In genomic region chr16:87002717-87003413, GRCh38 we compare ENCODE assay signal across 17 cellular contexts.
DNase-seq lines count a peak whose midpoint lies in the region; ATAC-seq and TF ChIP-seq lines count a peak whose summit lies in the region.
"Had no signal": no experiment of that assay in that cellular context is flagged by ENCODE, and none has a peak within 500 bp of the region (broad histone marks: within the 10 kb centered on the region; RNA-seq: fewer than 3 reads in every experiment).

No MANE protein-coding gene starts in this region.

- TF ChIP-seq CTCF in heart right ventricle (IDR thresholded peaks at IDR 0.05) (no peak), left ventricle myocardium inferior (IDR thresholded peaks at IDR 0.05; ENCODE audit: borderline replicate concordance) (no peak), astrocyte of the spinal cord (IDR thresholded peaks at IDR 0.05; ENCODE audit: low read depth, low read length) (no peak)

- H3K4me1 ChIP-seq in heart right ventricle (no peaks in the 10 kb centered on the region), left ventricle myocardium inferior (no peaks in the 10 kb centered on the region)
- H3K4me1 ChIP-seq: body of pancreas had no signal

- in situ Hi-C loops in astrocyte of the spinal cord (cut with HindIII; ENCODE audit: low sequenced_read_pairs): no loop called here

- ATAC-seq in heart right ventricle (peak in 6 of 8 donors; percentile 34 to 72 (median 62)), HG03432 (IDR thresholded peaks at IDR 0.05; ENCODE audit: unreplicated experiment) (no peak), HG03139 (IDR thresholded peaks at IDR 0.05; ENCODE audit: unreplicated experiment) (no peak)
- ATAC-seq: body of pancreas had no signal

- H3K36me3 ChIP-seq in heart right ventricle (no peaks in the 10 kb centered on the region), left ventricle myocardium inferior (no peaks in the 10 kb centered on the region)

- H3K4me3 ChIP-seq in heart right ventricle (no peak overlapping the region), left ventricle myocardium inferior (no peak overlapping the region), astrocyte of the spinal cord (ENCODE audit: low read depth, low read length) (no peak overlapping the region)
- H3K4me3 ChIP-seq: body of pancreas had no signal

- H3K27me3 ChIP-seq in heart right ventricle: peaks cover 0 to 8% (median 0%) of the 10 kb centered on the region in 7 donors
- H3K27me3 ChIP-seq in left ventricle myocardium inferior (ENCODE audit: low read depth): no peaks in the 10 kb centered on the region
- H3K27me3 ChIP-seq: body of pancreas had no signal

- H3K27ac ChIP-seq in heart right ventricle (peak overlapping the region in 4 of 10 donors; percentile 13 to 32 (median 28)), left ventricle myocardium inferior (replicated peaks) (no peak overlapping the region)
- H3K27ac ChIP-seq: body of pancreas had no signal

- H3K9me3 ChIP-seq in heart right ventricle (peaks cover 0 to 24% (median 2%) of the 10 kb centered on the region in 11 donors), left ventricle myocardium inferior (replicated peaks) (peaks cover 31% of the 10 kb centered on the region)
- H3K9me3 ChIP-seq: body of pancreas had no signal

- intact Hi-C loops in heart right ventricle (cut with DNase I): no loop called here
- intact Hi-C loops in left ventricle myocardium inferior (cut with micrococcal nuclease): no loop called here

- no peak for DNase-seq in heart right ventricle
- DNase-seq in left ventricle myocardium inferior: no peak
- peak; percentile 55 for DNase-seq in astrocyte of the spinal cord (ENCODE audit: low read depth, low spot score)
- peak; percentile 22 for DNase-seq in islet precursor cell
- no peak for DNase-seq in NCI-H2227 treated with DMSO at 0.1 percent for 48 hours (lab: John Stamatoyannopoulos, UW)
- no peak for DNase-seq in activated naive CD4-positive, alpha-beta T cell (lab: John Stamatoyannopoulos, UW)
- DNase-seq: activated gamma-delta T cell treated with Interleukin-2 at 50 U/mL for 16 hours; body of pancreas; effector CD8-positive, alpha-beta T cell; EL; NCI-H2029 treated with DMSO at 0.1 percent for 48 hours; NCI-H774; occipital lobe; small intestine; trophoblast cell had no signal

Comparison
In these comparisons a context has a peak if more than half of its experiments do, and no peak if none do; other contexts are left out.
1. ATAC-seq: peak in heart right ventricle (6 of 8); none in HG03432 (single experiment) and HG03139 (single experiment).
2. DNase-seq: peak in astrocyte of the spinal cord (single experiment) and islet precursor cell (single experiment); none in heart right ventricle (0 of 2), left ventricle myocardium inferior (single experiment), NCI-H2227 treated with DMSO at 0.1 percent for 48 hours (single experiment) and activated naive CD4-positive, alpha-beta T cell (0 of 4).